Comparison of ENCODE assay signal across 8 cellular contexts in the genomic region with DNA sequence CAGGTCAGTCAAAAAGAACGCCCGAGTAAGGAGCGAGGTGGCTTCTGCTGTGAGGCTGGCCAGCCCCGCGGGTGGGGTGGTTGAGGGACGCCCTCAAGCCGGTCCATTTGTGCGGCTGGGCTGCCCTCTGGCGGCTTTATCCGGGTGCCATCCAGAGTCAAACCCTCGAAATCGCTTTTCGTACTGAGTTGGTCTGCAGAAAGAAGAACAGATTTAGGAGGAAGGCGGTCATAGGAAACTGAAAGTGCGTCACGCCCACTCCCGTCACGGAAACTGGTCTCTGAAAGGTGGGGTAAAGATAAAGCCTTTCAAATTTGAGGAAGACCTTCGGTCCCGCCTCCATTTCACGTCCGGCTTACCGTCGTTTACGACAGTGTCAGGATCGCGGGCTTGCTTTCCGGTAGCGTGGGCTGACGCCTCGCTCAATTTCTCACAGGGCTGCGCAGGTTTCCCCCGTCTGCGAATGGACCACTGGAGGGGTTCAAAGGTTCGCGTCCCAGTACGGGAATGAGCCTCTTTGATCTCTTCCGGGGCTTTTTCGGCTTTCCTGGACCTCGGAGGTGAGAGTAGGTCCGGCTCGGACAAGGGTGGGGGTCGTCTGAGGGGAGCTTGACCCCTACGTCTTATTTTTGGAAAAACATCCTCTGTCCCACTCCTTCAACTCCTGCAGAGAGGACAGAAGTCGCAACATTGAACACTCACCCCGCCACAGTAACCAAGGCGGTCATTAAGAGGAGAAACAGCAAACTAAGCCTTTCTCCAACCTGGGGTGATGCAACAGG. TPM values are rescaled to one million over a fixed set of nuclear protein-coding genes. Genes with fewer than 3 reads are reported as not detected.
DNase-seq lines count a peak whose midpoint lies in the region; ATAC-seq and TF ChIP-seq lines count a peak whose summit lies in the region.

Gene HAX1 (plus strand): TSS at position 413 of the 782 bp plus-strand sequence. CDS start 95 bp downstream, at position 508.

- no peaks in the 10 kb centered on the region for H3K9me3 Mint-ChIP-seq in natural killer cell

- H3K27me3 Mint-ChIP-seq in natural killer cell (ENCODE audit: low read depth in 2 of 2), result no peaks in the 10 kb centered on the region

- ATAC-seq in GM21825 (IDR thresholded peaks at IDR 0.05; ENCODE audit: unreplicated experiment) (peak; percentile 91), natural killer cell (peak; percentile 89 to 96 (median 91))
- peak; percentile 92 for ATAC-seq in stimulated activated naive CD8-positive, alpha-beta T cell treated with anti-CD3 and anti-CD28 coated beads, Interleukin-15, Interleukin-2, amounts not matched to agents 100 U/mL and 50 U/mL, for 24 hours

- H3K4me1 Mint-ChIP-seq in natural killer cell, result peaks cover 26% of the 10 kb centered on the region in 2 donors

- H3K4me3 ChIP-seq in fibroblast of mammary gland (ENCODE audit: control insufficient read depth, low read depth, low read length), result peak within 1 kb of the TSS; percentile 100

- DNase-seq in Daoy (ENCODE audit: low read depth) (peak; percentile 96), Kasumi-1 (lab: John Stamatoyannopoulos, UW) (peak; percentile 98), RPMI7951 (ENCODE audit: low read depth) (peak; percentile 95), fibroblast of mammary gland (ENCODE audit: low read depth) (peak; percentile 97), natural killer cell (peak; percentile 93)
- peak; percentile 87 to 92 for DNase-seq in activated T-helper 1 cell treated with anti-CD3 and anti-CD28 coated beads, Interleukin-2, amount 50 U/mL, for 16 hours (ENCODE audit: low read depth in 1 of 2, low spot score in 1 of 2)
- peak; percentile 97 for DNase-seq in stimulated activated naive CD8-positive, alpha-beta T cell treated with anti-CD3 and anti-CD28 coated beads, Interleukin-15, Interleukin-2, amounts not matched to agents 100 U/mL and 50 U/mL, for 24 hours

- peak within 1 kb of the TSS; percentile 99 to 100 for H3K27ac Mint-ChIP-seq in natural killer cell

- H3K36me3 Mint-ChIP-seq in natural killer cell, result peaks cover 12% of the 10 kb centered on the region

- intact Hi-C loops in natural killer cell (cut with micrococcal nuclease), result loop anchor here (1.0 to 2.0 kb wide), 6 partner anchors 52 to 282 kb away; partner anchors contain the start of genes RPS27 and UBAP2L

- peak; percentile 64 for TF ChIP-seq CTCF in fibroblast of mammary gland (conservative IDR thresholded peaks at IDR 0.05; ENCODE audit: control insufficient read depth, insufficient read depth, low read depth, low read length)
- TF ChIP-seq CTCF in natural killer cell (IDR thresholded peaks at IDR 0.05), result peak; percentile 73

- H3K4me3 Mint-ChIP-seq in natural killer cell, result peak within 1 kb of the TSS; percentile 98

RNA-seq across cellular contexts. Expression of gene HAX1, which starts in this region (rescaled TPM):
- 155 and 169 TPM in 2 replicates for total RNA-seq in Daoy (2014; rRNA removed; shearing (Covaris generic))
- total RNA-seq in RPMI7951 (2014; rRNA removed; shearing (Covaris generic)), result 107 and 122 TPM in 2 replicates
- total RNA-seq in natural killer cell, result 10 to 100 TPM; 36.5 to 52.8 (median 40.0) TPM

Comparison
In these comparisons a context has a peak if more than half of its experiments do, and no peak if none do; other contexts are left out.
1. Peak in every context shown above with its lines: DNase-seq, ATAC-seq and H3K4me3 ChIP-seq.